ENCODE assay signal across 1 cellular context in the genomic region with DNA sequence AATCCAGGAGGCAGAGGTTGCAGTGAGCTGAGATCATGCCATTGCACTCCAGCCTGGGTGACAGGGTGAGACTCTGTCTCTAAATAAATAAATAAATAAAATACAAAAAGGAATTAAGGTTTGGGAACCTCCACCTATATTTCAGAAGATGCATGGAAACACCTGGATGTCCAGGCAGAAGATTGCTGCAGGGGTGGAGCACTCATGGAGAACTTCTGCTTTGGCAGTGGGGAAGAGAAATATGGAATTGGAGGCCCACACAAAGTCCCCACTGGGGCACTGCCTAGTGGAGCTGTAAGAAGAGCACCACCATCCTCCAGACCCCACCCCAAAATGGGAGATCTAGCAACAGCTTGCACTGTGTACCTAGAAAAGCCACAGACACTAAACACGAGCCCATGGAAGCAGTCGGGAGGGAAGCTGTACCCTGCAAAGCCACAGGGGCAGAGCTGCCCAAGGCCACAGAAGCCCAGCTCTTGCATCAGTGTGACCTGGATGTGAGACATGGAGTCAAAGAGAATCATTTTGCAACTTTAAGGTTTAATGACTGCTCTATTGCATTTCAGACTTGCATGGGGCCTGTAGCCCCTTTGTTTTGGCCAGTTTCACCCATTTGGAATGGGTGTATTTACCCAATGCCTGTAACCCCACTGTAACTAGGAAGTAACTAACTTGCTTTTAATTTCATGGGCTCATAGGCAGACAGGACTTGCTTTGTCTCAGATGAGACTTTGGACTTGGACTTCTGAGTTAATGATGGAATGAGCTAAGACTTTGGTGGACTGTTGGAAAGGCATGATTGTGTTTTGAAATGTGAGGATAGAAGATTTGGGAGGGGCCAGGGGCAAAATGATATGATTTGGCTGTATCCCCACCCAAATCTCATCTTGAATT.
A peak's percentile ranks its signal among the peaks of the same experiment; 100 is the strongest.
TF ChIP-seq lines count a peak whose summit lies in the region.

No MANE protein-coding gene starts in this region.

TF ChIP-seq in HepG2, 621 proteins besides CTCF, POLR2A, EP300 and RAD21 (continues in another document):
- TF ChIP-seq LCORL (IDR thresholded peaks at IDR 0.05) (no peak; the same call in 1 of the 2 replicates), LCORL (CRISPR knock-in tag; IDR thresholded peaks at IDR 0.05) (peak; percentile 50; the same call in 1 of the 2 replicates), MED1 (CRISPR knock-in tag; IDR thresholded peaks at IDR 0.05) (no peak), ZSCAN5A (CRISPR knock-in tag; IDR thresholded peaks at IDR 0.05; ENCODE audit: borderline replicate concordance) (peak; percentile 66; the same call in 1 of the 2 replicates), ZNF3 (CRISPR knock-in tag; IDR thresholded peaks at IDR 0.05) (0 out of 2 replicates have a peak, but pooled peaks have one; percentile 37), ARID3A (IDR thresholded peaks at IDR 0.05; ENCODE audit: low read depth, low read length) (peak; percentile 28; the same call in 1 of the 2 replicates), ZNF644 (CRISPR knock-in tag; IDR thresholded peaks at IDR 0.05; ENCODE audit: low read depth) (peak; percentile 77), BCLAF1 (IDR thresholded peaks at IDR 0.05) (no peak), ATF4 (CRISPR knock-in tag; IDR thresholded peaks at IDR 0.05) (peak in 1 of 2 experiments; percentile 67; a peak in 2 of 4 replicates), FOSL2 (CRISPR knock-in tag; IDR thresholded peaks at IDR 0.05) (peak; percentile 22; the same call in 1 of the 2 replicates), IRF2 (CRISPR knock-in tag; IDR thresholded peaks at IDR 0.05) (no peak), ZNF740 (CRISPR knock-in tag; IDR thresholded peaks at IDR 0.05) (no peak), ZNF883 (CRISPR knock-in tag; IDR thresholded peaks at IDR 0.05; ENCODE audit: not compliant biosample characterization) (no peak), POGZ (CRISPR knock-in tag; IDR thresholded peaks at IDR 0.05) (peak; percentile 75), SOX6 (IDR thresholded peaks at IDR 0.05) (no peak), SOX6 (CRISPR knock-in tag; IDR thresholded peaks at IDR 0.05) (peak; percentile 58), ZNF629 (CRISPR knock-in tag; conservative IDR thresholded peaks at IDR 0.05) (0 out of 2 replicates have a peak, but pooled peaks have one; percentile 26), ELF3 (CRISPR knock-in tag; IDR thresholded peaks at IDR 0.05) (0 out of 2 replicates have a peak, but pooled peaks have one; percentile 44), SOX5 (CRISPR knock-in tag; IDR thresholded peaks at IDR 0.05; ENCODE audit: borderline replicate concordance) (peak; percentile 55), HOMEZ (CRISPR knock-in tag; IDR thresholded peaks at IDR 0.05; ENCODE audit: low read depth) (peak; percentile 67; the same call in 1 of the 2 replicates), CEBPG (CRISPR knock-in tag; IDR thresholded peaks at IDR 0.05) (peak; percentile 61), ZMYM4 (CRISPR knock-in tag; IDR thresholded peaks at IDR 0.05) (peak; percentile 24; the same call in 1 of the 2 replicates), ZNF407 (CRISPR knock-in tag; IDR thresholded peaks at IDR 0.05; ENCODE audit: not compliant biosample characterization) (no peak), HNF4A (CRISPR knock-in tag; IDR thresholded peaks at IDR 0.05) (peak; percentile 49)
- TF ChIP-seq, protein P1, sequence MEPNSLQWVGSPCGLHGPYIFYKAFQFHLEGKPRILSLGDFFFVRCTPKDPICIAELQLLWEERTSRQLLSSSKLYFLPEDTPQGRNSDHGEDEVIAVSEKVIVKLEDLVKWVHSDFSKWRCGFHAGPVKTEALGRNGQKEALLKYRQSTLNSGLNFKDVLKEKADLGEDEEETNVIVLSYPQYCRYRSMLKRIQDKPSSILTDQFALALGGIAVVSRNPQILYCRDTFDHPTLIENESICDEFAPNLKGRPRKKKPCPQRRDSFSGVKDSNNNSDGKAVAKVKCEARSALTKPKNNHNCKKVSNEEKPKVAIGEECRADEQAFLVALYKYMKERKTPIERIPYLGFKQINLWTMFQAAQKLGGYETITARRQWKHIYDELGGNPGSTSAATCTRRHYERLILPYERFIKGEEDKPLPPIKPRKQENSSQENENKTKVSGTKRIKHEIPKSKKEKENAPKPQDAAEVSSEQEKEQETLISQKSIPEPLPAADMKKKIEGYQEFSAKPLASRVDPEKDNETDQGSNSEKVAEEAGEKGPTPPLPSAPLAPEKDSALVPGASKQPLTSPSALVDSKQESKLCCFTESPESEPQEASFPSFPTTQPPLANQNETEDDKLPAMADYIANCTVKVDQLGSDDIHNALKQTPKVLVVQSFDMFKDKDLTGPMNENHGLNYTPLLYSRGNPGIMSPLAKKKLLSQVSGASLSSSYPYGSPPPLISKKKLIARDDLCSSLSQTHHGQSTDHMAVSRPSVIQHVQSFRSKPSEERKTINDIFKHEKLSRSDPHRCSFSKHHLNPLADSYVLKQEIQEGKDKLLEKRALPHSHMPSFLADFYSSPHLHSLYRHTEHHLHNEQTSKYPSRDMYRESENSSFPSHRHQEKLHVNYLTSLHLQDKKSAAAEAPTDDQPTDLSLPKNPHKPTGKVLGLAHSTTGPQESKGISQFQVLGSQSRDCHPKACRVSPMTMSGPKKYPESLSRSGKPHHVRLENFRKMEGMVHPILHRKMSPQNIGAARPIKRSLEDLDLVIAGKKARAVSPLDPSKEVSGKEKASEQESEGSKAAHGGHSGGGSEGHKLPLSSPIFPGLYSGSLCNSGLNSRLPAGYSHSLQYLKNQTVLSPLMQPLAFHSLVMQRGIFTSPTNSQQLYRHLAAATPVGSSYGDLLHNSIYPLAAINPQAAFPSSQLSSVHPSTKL (CRISPR knock-in tag; IDR thresholded peaks at IDR 0.05): peak; percentile 28; the same call in 1 of the 2 replicates
